11 cellular contexts compared by ENCODE assay signal in genomic region chr5:148963679-148964078, GRCh38.
DNase-seq lines count a peak whose midpoint lies in the region; ATAC-seq and TF ChIP-seq lines count a peak whose summit lies in the region.
"Had no signal": no experiment of that assay in that cellular context is flagged by ENCODE, and none has a peak within 500 bp of the region (broad histone marks: within the 10 kb centered on the region; RNA-seq: fewer than 3 reads in every experiment).

No MANE protein-coding gene starts in this region.

- H3K36me3 Mint-ChIP-seq in natural killer cell = no peaks in the 10 kb centered on the region

- no peak overlapping the region for H3K4me3 Mint-ChIP-seq in natural killer cell

- DNase-seq in SIG-M5 treated with dmso at 0.1 percent for 504 hours (lab: John Stamatoyannopoulos, UW; ENCODE audit: unreplicated experiment) (peak; percentile 88), natural killer cell (no peak), cerebellum (ENCODE audit: low spot score) (no peak), OCI-M2 (lab: John Stamatoyannopoulos, UW; ENCODE audit: unreplicated experiment) (no peak)
- DNase-seq: heart left ventricle, NCI-H1436 treated with DMSO at 0.1 percent for 48 hours, stomach had no signal

- intact Hi-C loops in natural killer cell (cut with micrococcal nuclease) = no loop called here

- no peaks in the 10 kb centered on the region for H3K9me3 Mint-ChIP-seq in natural killer cell

- ATAC-seq in GM19025 (IDR thresholded peaks at IDR 0.05; ENCODE audit: low read depth, unreplicated experiment) (peak; percentile 72), HG03342 (IDR thresholded peaks at IDR 0.05; ENCODE audit: unreplicated experiment) (peak; percentile 81), natural killer cell (peak in 2 of 3 donors; percentile 49 to 56), HG02852 (IDR thresholded peaks at IDR 0.05; ENCODE audit: unreplicated experiment) (no peak), HG03439 (IDR thresholded peaks at IDR 0.05; ENCODE audit: unreplicated experiment) (no peak)

- peak overlapping the region in 1 of 2 donors; percentile 12 for H3K27ac Mint-ChIP-seq in natural killer cell

- TF ChIP-seq CTCF in natural killer cell (IDR thresholded peaks at IDR 0.05) = no peak

- peaks cover 8% of the 10 kb centered on the region in 2 donors for H3K4me1 Mint-ChIP-seq in natural killer cell

- no peaks in the 10 kb centered on the region for H3K27me3 Mint-ChIP-seq in natural killer cell (ENCODE audit: low read depth in 2 of 2)

Comparison
In these comparisons a context has a peak if more than half of its experiments do, and no peak if none do; other contexts are left out.
1. ATAC-seq: peak in GM19025 (single experiment), HG03342 (single experiment) and natural killer cell (2 of 3); none in HG02852 (single experiment) and HG03439 (single experiment).